ENCODE assay signal across 1 cellular context in the genomic region with DNA sequence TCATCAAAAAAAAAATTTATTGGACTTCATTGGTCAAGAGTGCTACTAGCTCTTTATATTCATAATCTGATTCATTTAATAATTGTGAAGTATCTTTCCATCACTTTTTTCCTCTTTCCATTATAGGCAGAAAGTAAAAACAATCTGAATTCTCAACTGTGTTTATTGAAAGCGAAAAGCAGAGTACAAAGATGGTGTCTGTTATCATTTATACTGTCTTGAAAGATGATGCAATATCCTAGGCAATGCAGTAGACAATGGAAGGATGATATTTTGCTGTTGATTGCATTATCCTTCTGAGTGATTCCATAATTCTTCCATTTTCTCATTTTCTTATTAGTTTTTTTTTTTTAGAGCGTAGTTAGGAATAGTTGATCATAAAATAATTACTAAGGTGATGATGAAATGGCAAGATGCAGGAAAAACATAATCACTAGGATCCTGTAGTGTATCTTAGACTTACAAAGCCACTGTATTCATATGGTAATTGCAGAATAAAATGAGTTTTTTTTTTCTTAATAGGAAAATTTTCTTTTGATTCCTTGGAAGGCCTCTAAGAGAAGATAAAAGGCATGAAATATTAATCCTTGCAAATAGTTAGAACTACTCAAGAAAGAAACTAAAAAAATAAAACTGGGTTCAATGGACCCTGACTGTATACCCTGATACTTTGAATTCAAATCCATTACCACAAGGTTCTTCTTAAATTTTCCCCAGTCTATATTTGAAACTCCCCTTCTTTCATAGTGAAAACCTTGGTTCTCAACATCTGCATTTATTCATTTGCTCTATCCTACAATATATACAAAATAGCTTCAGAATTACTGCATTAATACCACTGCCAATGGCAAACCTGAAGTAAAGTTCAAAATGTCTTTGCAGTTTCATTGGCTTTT.
A peak's percentile ranks its signal among the peaks of the same experiment; 100 is the strongest.
TF ChIP-seq lines count a peak whose summit lies in the region.

No MANE protein-coding gene starts in this region.

TF ChIP-seq in K562, 482 proteins besides CTCF, POLR2A, EP300 and RAD21 (continues in another document):
- TF ChIP-seq ZNF311 (CRISPR knock-in tag; IDR thresholded peaks at IDR 0.05) = peak; percentile 83
- TF ChIP-seq GATAD2A (IDR thresholded peaks at IDR 0.05) = no peak
- TF ChIP-seq CBX5 (IDR thresholded peaks at IDR 0.05; ENCODE audit: borderline replicate concordance, low read depth) = no peak
- TF ChIP-seq BDP1 (IDR thresholded peaks at IDR 0.05; ENCODE audit: insufficient read depth, insufficient read length) = no peak
- TF ChIP-seq JUND (IDR thresholded peaks at IDR 0.05; ENCODE audit: borderline replicate concordance, low read depth, low read length) = peak; percentile 77
- TF ChIP-seq JUND (tag; IDR thresholded peaks at IDR 0.05; ENCODE audit: borderline replicate concordance, low read depth, low read length) = peak; percentile 75; the same call in 2 of the 3 replicates
- TF ChIP-seq, protein P1, sequence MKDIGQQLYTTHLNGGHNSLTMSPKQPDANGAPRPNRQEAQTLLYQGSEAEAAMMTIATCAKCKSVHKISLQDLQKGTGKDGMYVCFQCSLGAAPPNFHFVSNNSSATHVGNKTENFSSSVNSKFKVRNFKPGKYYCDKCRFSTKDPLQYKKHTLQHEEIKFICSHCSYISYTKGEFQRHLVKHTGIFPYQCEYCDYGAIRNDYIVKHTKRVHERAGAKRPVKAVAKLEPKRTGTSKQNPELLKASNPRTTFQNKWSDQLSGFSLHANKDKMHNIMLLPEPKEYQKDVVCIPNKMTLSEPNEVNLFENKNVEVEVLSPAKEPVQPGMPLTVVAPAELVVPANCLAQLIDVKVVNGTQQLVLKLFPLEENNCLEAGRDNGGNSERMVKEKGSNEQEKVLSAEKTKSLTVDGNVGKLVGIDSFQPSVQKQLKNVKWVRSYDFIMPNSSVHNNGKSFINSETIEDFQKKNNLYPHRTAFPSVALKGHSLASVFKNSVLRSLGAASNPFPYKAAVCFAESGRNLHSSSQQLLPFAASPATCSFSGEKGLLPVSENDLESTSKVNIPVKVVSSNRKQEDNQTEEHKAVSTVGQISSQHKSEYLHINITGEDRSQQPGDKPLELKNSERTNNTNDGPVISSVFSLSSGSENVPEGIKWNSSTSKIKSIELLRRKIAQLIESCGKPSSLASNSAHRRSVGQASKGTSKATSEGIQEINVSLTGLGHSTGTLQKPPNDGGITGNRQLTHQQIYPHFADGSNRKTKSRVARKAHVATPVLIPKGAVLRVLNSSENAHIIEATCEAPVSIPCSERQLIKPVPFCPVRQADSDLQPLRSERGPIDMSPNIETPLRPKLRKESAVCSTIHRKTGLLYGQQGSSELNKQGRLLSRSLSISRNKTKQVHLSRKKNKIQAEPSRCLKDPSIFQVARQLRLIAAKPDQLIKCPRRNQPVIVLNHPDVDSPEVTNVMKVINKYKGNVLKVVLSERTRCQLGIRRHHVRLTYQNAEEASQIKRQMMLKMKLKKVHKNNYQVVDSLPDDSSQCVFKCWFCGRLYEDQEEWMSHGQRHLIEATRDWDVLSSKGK (CRISPR knock-in tag; IDR thresholded peaks at IDR 0.05) = no peak
- no peak for TF ChIP-seq ZFX (CRISPR knock-in tag; IDR thresholded peaks at IDR 0.05)
- no peak for TF ChIP-seq ARHGAP35 (IDR thresholded peaks at IDR 0.05; ENCODE audit: partially characterized antibody)
- TF ChIP-seq, protein P2, sequence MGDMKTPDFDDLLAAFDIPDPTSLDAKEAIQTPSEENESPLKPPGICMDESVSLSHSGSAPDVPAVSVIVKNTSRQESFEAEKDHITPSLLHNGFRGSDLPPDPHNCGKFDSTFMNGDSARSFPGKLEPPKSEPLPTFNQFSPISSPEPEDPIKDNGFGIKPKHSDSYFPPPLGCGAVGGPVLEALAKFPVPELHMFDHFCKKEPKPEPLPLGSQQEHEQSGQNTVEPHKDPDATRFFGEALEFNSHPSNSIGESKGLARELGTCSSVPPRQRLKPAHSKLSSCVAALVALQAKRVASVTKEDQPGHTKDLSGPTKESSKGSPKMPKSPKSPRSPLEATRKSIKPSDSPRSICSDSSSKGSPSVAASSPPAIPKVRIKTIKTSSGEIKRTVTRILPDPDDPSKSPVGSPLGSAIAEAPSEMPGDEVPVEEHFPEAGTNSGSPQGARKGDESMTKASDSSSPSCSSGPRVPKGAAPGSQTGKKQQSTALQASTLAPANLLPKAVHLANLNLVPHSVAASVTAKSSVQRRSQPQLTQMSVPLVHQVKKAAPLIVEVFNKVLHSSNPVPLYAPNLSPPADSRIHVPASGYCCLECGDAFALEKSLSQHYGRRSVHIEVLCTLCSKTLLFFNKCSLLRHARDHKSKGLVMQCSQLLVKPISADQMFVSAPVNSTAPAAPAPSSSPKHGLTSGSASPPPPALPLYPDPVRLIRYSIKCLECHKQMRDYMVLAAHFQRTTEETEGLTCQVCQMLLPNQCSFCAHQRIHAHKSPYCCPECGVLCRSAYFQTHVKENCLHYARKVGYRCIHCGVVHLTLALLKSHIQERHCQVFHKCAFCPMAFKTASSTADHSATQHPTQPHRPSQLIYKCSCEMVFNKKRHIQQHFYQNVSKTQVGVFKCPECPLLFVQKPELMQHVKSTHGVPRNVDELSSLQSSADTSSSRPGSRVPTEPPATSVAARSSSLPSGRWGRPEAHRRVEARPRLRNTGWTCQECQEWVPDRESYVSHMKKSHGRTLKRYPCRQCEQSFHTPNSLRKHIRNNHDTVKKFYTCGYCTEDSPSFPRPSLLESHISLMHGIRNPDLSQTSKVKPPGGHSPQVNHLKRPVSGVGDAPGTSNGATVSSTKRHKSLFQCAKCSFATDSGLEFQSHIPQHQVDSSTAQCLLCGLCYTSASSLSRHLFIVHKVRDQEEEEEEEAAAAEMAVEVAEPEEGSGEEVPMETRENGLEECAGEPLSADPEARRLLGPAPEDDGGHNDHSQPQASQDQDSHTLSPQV (IDR thresholded peaks at IDR 0.05) = 0 out of 2 replicates have a peak, but pooled peaks have one; percentile 46
- TF ChIP-seq, protein P3, sequence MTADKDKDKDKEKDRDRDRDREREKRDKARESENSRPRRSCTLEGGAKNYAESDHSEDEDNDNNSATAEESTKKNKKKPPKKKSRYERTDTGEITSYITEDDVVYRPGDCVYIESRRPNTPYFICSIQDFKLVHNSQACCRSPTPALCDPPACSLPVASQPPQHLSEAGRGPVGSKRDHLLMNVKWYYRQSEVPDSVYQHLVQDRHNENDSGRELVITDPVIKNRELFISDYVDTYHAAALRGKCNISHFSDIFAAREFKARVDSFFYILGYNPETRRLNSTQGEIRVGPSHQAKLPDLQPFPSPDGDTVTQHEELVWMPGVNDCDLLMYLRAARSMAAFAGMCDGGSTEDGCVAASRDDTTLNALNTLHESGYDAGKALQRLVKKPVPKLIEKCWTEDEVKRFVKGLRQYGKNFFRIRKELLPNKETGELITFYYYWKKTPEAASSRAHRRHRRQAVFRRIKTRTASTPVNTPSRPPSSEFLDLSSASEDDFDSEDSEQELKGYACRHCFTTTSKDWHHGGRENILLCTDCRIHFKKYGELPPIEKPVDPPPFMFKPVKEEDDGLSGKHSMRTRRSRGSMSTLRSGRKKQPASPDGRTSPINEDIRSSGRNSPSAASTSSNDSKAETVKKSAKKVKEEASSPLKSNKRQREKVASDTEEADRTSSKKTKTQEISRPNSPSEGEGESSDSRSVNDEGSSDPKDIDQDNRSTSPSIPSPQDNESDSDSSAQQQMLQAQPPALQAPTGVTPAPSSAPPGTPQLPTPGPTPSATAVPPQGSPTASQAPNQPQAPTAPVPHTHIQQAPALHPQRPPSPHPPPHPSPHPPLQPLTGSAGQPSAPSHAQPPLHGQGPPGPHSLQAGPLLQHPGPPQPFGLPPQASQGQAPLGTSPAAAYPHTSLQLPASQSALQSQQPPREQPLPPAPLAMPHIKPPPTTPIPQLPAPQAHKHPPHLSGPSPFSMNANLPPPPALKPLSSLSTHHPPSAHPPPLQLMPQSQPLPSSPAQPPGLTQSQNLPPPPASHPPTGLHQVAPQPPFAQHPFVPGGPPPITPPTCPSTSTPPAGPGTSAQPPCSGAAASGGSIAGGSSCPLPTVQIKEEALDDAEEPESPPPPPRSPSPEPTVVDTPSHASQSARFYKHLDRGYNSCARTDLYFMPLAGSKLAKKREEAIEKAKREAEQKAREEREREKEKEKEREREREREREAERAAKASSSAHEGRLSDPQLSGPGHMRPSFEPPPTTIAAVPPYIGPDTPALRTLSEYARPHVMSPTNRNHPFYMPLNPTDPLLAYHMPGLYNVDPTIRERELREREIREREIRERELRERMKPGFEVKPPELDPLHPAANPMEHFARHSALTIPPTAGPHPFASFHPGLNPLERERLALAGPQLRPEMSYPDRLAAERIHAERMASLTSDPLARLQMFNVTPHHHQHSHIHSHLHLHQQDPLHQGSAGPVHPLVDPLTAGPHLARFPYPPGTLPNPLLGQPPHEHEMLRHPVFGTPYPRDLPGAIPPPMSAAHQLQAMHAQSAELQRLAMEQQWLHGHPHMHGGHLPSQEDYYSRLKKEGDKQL (CRISPR knock-in tag; IDR thresholded peaks at IDR 0.05; ENCODE audit: borderline replicate concordance) = no peak
- TF ChIP-seq PRPF4 (IDR thresholded peaks at IDR 0.05; ENCODE audit: insufficient read depth, low read depth, low read length, poor library complexity, severe bottlenecking) = no peak
- TF ChIP-seq, protein P4, sequence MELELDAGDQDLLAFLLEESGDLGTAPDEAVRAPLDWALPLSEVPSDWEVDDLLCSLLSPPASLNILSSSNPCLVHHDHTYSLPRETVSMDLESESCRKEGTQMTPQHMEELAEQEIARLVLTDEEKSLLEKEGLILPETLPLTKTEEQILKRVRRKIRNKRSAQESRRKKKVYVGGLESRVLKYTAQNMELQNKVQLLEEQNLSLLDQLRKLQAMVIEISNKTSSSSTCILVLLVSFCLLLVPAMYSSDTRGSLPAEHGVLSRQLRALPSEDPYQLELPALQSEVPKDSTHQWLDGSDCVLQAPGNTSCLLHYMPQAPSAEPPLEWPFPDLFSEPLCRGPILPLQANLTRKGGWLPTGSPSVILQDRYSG (tag; conservative IDR thresholded peaks at IDR 0.05; ENCODE audit: low read depth) = no peak
- no peak for TF ChIP-seq HDGF (IDR thresholded peaks at IDR 0.05)
- TF ChIP-seq, protein P5, sequence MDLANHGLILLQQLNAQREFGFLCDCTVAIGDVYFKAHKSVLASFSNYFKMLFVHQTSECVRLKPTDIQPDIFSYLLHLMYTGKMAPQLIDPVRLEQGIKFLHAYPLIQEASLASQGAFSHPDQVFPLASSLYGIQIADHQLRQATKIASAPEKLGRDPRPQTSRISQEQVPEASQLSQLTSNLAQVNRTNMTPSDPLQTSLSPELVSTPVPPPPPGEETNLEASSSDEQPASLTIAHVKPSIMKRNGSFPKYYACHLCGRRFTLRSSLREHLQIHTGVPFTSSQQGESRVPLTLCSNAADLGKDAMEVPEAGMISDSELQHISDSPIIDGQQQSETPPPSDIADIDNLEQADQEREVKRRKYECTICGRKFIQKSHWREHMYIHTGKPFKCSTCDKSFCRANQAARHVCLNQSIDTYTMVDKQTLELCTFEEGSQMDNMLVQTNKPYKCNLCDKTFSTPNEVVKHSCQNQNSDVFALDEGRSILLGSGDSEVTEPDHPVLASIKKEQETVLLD (IDR thresholded peaks at IDR 0.05) = no peak
- no peak for TF ChIP-seq SP1 (CRISPR knock-in tag; IDR thresholded peaks at IDR 0.05)
- no peak for TF ChIP-seq ZNF699 (CRISPR knock-in tag; IDR thresholded peaks at IDR 0.05; ENCODE audit: insufficient replicate concordance)
- TF ChIP-seq CBX1 (IDR thresholded peaks at IDR 0.05; ENCODE audit: low read depth) = no peak
- TF ChIP-seq, protein P6, sequence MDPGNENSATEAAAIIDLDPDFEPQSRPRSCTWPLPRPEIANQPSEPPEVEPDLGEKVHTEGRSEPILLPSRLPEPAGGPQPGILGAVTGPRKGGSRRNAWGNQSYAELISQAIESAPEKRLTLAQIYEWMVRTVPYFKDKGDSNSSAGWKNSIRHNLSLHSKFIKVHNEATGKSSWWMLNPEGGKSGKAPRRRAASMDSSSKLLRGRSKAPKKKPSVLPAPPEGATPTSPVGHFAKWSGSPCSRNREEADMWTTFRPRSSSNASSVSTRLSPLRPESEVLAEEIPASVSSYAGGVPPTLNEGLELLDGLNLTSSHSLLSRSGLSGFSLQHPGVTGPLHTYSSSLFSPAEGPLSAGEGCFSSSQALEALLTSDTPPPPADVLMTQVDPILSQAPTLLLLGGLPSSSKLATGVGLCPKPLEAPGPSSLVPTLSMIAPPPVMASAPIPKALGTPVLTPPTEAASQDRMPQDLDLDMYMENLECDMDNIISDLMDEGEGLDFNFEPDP (CRISPR knock-in tag; IDR thresholded peaks at IDR 0.05) = no peak
- TF ChIP-seq ZBTB17 (CRISPR knock-in tag; IDR thresholded peaks at IDR 0.05) = 0 out of 2 replicates have a peak, but pooled peaks have one; percentile 66
- peak; percentile 49; the same call in 1 of the 2 replicates for TF ChIP-seq BACH1 (tag; IDR thresholded peaks at IDR 0.05)
- TF ChIP-seq, protein P7, sequence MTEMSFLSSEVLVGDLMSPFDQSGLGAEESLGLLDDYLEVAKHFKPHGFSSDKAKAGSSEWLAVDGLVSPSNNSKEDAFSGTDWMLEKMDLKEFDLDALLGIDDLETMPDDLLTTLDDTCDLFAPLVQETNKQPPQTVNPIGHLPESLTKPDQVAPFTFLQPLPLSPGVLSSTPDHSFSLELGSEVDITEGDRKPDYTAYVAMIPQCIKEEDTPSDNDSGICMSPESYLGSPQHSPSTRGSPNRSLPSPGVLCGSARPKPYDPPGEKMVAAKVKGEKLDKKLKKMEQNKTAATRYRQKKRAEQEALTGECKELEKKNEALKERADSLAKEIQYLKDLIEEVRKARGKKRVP (CRISPR knock-in tag; IDR thresholded peaks at IDR 0.05) = peak; percentile 97
- TF ChIP-seq, protein P8, sequence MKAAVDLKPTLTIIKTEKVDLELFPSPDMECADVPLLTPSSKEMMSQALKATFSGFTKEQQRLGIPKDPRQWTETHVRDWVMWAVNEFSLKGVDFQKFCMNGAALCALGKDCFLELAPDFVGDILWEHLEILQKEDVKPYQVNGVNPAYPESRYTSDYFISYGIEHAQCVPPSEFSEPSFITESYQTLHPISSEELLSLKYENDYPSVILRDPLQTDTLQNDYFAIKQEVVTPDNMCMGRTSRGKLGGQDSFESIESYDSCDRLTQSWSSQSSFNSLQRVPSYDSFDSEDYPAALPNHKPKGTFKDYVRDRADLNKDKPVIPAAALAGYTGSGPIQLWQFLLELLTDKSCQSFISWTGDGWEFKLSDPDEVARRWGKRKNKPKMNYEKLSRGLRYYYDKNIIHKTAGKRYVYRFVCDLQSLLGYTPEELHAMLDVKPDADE (conservative IDR thresholded peaks at IDR 0.05; ENCODE audit: control insufficient read depth, low read depth, low read length) = no peak
- TF ChIP-seq ATF7 (IDR thresholded peaks at IDR 0.05) = peak; percentile 76; the same call in 1 of the 2 replicates
- TF ChIP-seq KLF6 (CRISPR knock-in tag; IDR thresholded peaks at IDR 0.05; ENCODE audit: borderline replicate concordance) = no peak
- no peak for TF ChIP-seq ZNF75A (CRISPR knock-in tag; IDR thresholded peaks at IDR 0.05)
- no peak for TF ChIP-seq ESRRB (CRISPR knock-in tag; IDR thresholded peaks at IDR 0.05; ENCODE audit: borderline replicate concordance)
- TF ChIP-seq ZNF778 (CRISPR knock-in tag; IDR thresholded peaks at IDR 0.05) = no peak
- no peak for TF ChIP-seq NBN (IDR thresholded peaks at IDR 0.05; ENCODE audit: low read depth)
